ENCODE assay signal across 10 cellular contexts in genomic region chr18:11613073-11613472, GRCh38. TPM values are rescaled to one million over a fixed set of nuclear protein-coding genes. Genes with fewer than 3 reads are reported as not detected.
"Had no signal": no experiment of that assay in that cellular context is flagged by ENCODE, and none has a peak within 500 bp of the region (broad histone marks: within the 10 kb centered on the region; RNA-seq: fewer than 3 reads in every experiment).

No MANE protein-coding gene starts in this region.

RNA-seq across cellular contexts. Expression of gene SLC35G4, which starts 3.7 kb away (rescaled TPM):
- total RNA-seq: OCI-LY7, PC-3, PC-9, Peyer's patch, Right ventricle myocardium inferior, Right ventricle myocardium superior, RPMI7951, SJCRH30, SJSA1, SK-MEL-5 had no signal
